ENCODE assay signal across 8 cellular contexts in genomic region chr5:52709171-52709925, GRCh38.
A peak's percentile ranks its signal among the peaks of the same experiment; 100 is the strongest.
DNase-seq lines count a peak whose midpoint lies in the region; ATAC-seq and TF ChIP-seq lines count a peak whose summit lies in the region.

No MANE protein-coding gene starts in this region.

- no TSS peak for BruUV-seq in A673 (replicated peaks; lab: Mats Ljungman, UMichigan)

- TF ChIP-seq POLR2A in vagina (IDR thresholded peaks at IDR 0.05): no peak

- POLR2A ChIA-PET in A673 (lab: Charles Lee; ENCODE audit: low non-redundant PET): no interaction called here

- H3K4me1 ChIP-seq in A673 (ENCODE audit: insufficient read depth, low read length, poor library complexity, severe bottlenecking): no peaks in the 10 kb centered on the region
- no peaks in the 10 kb centered on the region for H3K4me1 ChIP-seq in vagina

- H3K9me3 ChIP-seq in A673 (ENCODE audit: low read depth, low read length, poor library complexity, severe bottlenecking) (no peaks in the 10 kb centered on the region), vagina (no peaks in the 10 kb centered on the region)

- no peak for TF ChIP-seq CTCF in A673 (conservative IDR thresholded peaks at IDR 0.05; ENCODE audit: low read depth, low read length)
- TF ChIP-seq CTCF in vagina (IDR thresholded peaks at IDR 0.05): no peak

- DNase-seq in EH (ENCODE audit: low read depth): peak; percentile 64
- peak; percentile 89 for DNase-seq in M059J (ENCODE audit: low read depth)
- DNase-seq in foreskin melanocyte: peak; percentile 44
- no peak for DNase-seq in NCI-H1436 (lab: John Stamatoyannopoulos, UW)
- no peak for DNase-seq in stimulated activated naive CD4-positive, alpha-beta T cell treated with Interleukin-2 at 50 U/mL for 16 hours (lab: John Stamatoyannopoulos, UW)
- DNase-seq in A673 (ENCODE audit: low spot score): no peak
- DNase-seq in vagina (ENCODE audit: extremely low spot score in 2 of 2): no peak

- H3K36me3 ChIP-seq in A673 (ENCODE audit: insufficient read depth, low read length, poor library complexity, severe bottlenecking) (no peaks in the 10 kb centered on the region), vagina (no peaks in the 10 kb centered on the region)

- peak; percentile 81 for ATAC-seq in GM21423 (IDR thresholded peaks at IDR 0.05; ENCODE audit: unreplicated experiment)

- H3K27ac ChIP-seq in A673 (ENCODE audit: low read depth, low read length, poor library complexity, severe bottlenecking): no peak overlapping the region
- H3K27ac ChIP-seq in vagina: no peak overlapping the region

- CTCF ChIA-PET in A673 (lab: Charles Lee): no interaction called here

- intact Hi-C loops in A673 (cut with micrococcal nuclease; ENCODE audit: unreplicated experiment) (no loop called here), vagina (cut with DNase I) (no loop called here)

- H3K27me3 ChIP-seq in A673 (replicated peaks; ENCODE audit: insufficient read depth, low read depth, low read length, poor library complexity): no peaks in the 10 kb centered on the region
- no peaks in the 10 kb centered on the region for H3K27me3 ChIP-seq in vagina

- H3K4me3 ChIP-seq in A673 (ENCODE audit: low read depth, low read length, poor library complexity, severe bottlenecking): no peak overlapping the region
- H3K4me3 ChIP-seq in vagina: no peak overlapping the region

Comparison
In these comparisons a context has a peak if more than half of its experiments do, and no peak if none do; other contexts are left out.
1. DNase-seq: peak in EH (single experiment), M059J (single experiment) and foreskin melanocyte (single experiment); none in NCI-H1436 (single experiment), stimulated activated naive CD4-positive, alpha-beta T cell treated with Interleukin-2 at 50 U/mL for 16 hours (single experiment), A673 (single experiment) and vagina (0 of 2).